8 cellular contexts compared by ENCODE assay signal in the genomic region with DNA sequence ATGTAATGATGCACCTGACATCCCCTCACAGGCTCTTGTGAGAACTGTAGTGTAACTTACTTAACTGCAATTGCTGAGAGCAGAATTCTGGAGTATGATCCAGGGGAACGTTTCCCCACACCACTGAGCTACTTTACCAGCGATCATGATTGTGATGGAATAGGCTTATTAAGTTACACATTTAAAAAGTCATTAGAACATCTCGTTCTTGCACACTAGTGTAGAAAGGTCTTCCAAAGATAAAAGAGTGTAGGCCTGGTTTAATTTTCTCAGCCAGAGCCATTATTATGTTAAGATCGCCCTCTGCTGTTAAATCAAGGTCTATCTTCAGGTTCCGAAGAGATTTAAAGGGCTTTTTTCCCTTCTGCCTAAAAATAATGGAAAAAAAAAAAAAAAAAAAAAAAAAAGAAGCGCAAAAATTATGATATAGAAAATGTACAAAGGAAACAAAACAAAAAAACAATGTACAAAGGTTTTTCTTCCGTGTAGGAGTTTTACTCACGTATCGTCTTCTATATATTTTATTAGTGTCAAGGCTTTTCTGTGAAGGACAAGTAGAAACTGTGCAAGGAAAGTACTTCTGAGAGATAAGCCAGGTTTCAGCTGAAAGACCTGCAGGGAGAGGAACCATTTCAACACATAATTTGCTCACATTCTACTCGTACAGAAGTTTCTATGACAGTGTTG. TPM values are rescaled to one million over a fixed set of nuclear protein-coding genes. Genes with fewer than 3 reads are reported as not detected.
DNase-seq lines count a peak whose midpoint lies in the region; ATAC-seq and TF ChIP-seq lines count a peak whose summit lies in the region.

No MANE protein-coding gene starts in this region.

- no peaks in the 10 kb centered on the region for H3K79me2 ChIP-seq in GM23338 (replicated peaks; ENCODE audit: insufficient read depth)

- H3K4me3 ChIP-seq in GM23338: no peak overlapping the region
- no peak overlapping the region for H3K4me3 ChIP-seq in retinal pigment epithelial cell (ENCODE audit: low read length)

- H3K9me2 ChIP-seq in GM23338 (ENCODE audit: insufficient read depth): no peaks in the 10 kb centered on the region

- H3K36me3 ChIP-seq in GM23338 (ENCODE audit: insufficient read depth): peaks cover 15% of the 10 kb centered on the region

- no peak overlapping the region for H3K27ac ChIP-seq in GM23338 (ENCODE audit: low read depth)
- no peak overlapping the region for H3K27ac ChIP-seq in RWPE1
- H3K27ac ChIP-seq in foreskin keratinocyte: no peak overlapping the region

- H3K4me1 ChIP-seq in GM23338 (ENCODE audit: insufficient read depth): no peaks in the 10 kb centered on the region
- no peaks in the 10 kb centered on the region for H3K4me1 ChIP-seq in foreskin keratinocyte

- ATAC-seq in GM23338 (peak; percentile 48; the same call in 2 of the 3 replicates), foreskin keratinocyte (peak; percentile 71), GM21786 (IDR thresholded peaks at IDR 0.05; ENCODE audit: unreplicated experiment) (no peak)

- peaks cover 34% of the 10 kb centered on the region for H3K36me3 Mint-ChIP-seq in GM23338 (ENCODE audit: low read depth)

- DNase-seq in Ammon's horn (ENCODE audit: low spot score): peak; percentile 67
- DNase-seq in GM23338 (ENCODE audit: low spot score): peak; percentile 66
- peak; percentile 45 for DNase-seq in RWPE1 (ENCODE audit: low spot score)
- peak in 1 of 2 donors; percentile 42 for DNase-seq in foreskin keratinocyte
- DNase-seq in retinal pigment epithelial cell (ENCODE audit: low read depth): no peak
- no peak for DNase-seq in stimulated activated CD4-positive, alpha-beta T cell treated with anti-CD3 and anti-CD28 coated beads, Interleukin-15, amount 100 ng/mL, for 24 hours
- DNase-seq in activated naive CD4-positive, alpha-beta T cell treated with Interleukin-2 at 50 U/mL for 16 hours: no peak

- no peaks in the 10 kb centered on the region for H3K9me3 Mint-ChIP-seq in GM23338

- POLR2A ChIA-PET in RWPE1 (lab: Yijun Ruan, JAX; ENCODE audit: low non-redundant PET): no interaction called here

- H3F3A ChIP-seq in GM23338 (replicated peaks; ENCODE audit: low read depth): no peaks in the 10 kb centered on the region

- H4K20me1 ChIP-seq in GM23338 (replicated peaks; ENCODE audit: insufficient read depth): no peaks in the 10 kb centered on the region

- CTCF ChIA-PET in RWPE1 (lab: Yijun Ruan, JAX): interaction anchor here (0.6 to 5.0 kb wide), 2 partner anchors 215 to 528 kb away, joined by 3 to 32 read pairs; no protein-coding TSS in a partner anchor

- H3K4me2 ChIP-seq in GM23338: no peak overlapping the region

- no peak overlapping the region for H3K4me3 Mint-ChIP-seq in GM23338

- H2AFZ ChIP-seq in GM23338: no peak overlapping the region

- H3K27me3 ChIP-seq in GM23338 (ENCODE audit: insufficient read depth) (no peaks in the 10 kb centered on the region), foreskin keratinocyte (no peaks in the 10 kb centered on the region)

- peaks cover 5% of the 10 kb centered on the region; the same call in 2 of the 3 replicates for H3K4me1 Mint-ChIP-seq in GM23338

- peak; percentile 61 to 62 for TF ChIP-seq CTCF in GM23338 (conservative IDR thresholded peaks at IDR 0.05; ENCODE audit: low read depth in 2 of 2)
- TF ChIP-seq CTCF in RWPE1 (conservative IDR thresholded peaks at IDR 0.05; ENCODE audit: low read depth): peak; percentile 70
- peak; percentile 73 for TF ChIP-seq CTCF in foreskin keratinocyte (conservative IDR thresholded peaks at IDR 0.05)
- TF ChIP-seq CTCF in retinal pigment epithelial cell (conservative IDR thresholded peaks at IDR 0.05; ENCODE audit: low read depth, low read length): peak; percentile 50

- no peak overlapping the region for H3K27ac Mint-ChIP-seq in GM23338

- no peaks in the 10 kb centered on the region for H3K27me3 Mint-ChIP-seq in GM23338 (ENCODE audit: insufficient read depth, low read depth, poor library complexity)

TF ChIP-seq in GM23338, 12 proteins besides CTCF, POLR2A, EP300 and RAD21:
- TF ChIP-seq POLR2AphosphoS5 (IDR thresholded peaks at IDR 0.05; ENCODE audit: low read depth) (no peak), ETS1 (IDR thresholded peaks at IDR 0.05) (no peak), CREB1 (CRISPR knock-in tag; IDR thresholded peaks at IDR 0.05; ENCODE audit: low read depth) (no peak)
- TF ChIP-seq, protein P1, sequence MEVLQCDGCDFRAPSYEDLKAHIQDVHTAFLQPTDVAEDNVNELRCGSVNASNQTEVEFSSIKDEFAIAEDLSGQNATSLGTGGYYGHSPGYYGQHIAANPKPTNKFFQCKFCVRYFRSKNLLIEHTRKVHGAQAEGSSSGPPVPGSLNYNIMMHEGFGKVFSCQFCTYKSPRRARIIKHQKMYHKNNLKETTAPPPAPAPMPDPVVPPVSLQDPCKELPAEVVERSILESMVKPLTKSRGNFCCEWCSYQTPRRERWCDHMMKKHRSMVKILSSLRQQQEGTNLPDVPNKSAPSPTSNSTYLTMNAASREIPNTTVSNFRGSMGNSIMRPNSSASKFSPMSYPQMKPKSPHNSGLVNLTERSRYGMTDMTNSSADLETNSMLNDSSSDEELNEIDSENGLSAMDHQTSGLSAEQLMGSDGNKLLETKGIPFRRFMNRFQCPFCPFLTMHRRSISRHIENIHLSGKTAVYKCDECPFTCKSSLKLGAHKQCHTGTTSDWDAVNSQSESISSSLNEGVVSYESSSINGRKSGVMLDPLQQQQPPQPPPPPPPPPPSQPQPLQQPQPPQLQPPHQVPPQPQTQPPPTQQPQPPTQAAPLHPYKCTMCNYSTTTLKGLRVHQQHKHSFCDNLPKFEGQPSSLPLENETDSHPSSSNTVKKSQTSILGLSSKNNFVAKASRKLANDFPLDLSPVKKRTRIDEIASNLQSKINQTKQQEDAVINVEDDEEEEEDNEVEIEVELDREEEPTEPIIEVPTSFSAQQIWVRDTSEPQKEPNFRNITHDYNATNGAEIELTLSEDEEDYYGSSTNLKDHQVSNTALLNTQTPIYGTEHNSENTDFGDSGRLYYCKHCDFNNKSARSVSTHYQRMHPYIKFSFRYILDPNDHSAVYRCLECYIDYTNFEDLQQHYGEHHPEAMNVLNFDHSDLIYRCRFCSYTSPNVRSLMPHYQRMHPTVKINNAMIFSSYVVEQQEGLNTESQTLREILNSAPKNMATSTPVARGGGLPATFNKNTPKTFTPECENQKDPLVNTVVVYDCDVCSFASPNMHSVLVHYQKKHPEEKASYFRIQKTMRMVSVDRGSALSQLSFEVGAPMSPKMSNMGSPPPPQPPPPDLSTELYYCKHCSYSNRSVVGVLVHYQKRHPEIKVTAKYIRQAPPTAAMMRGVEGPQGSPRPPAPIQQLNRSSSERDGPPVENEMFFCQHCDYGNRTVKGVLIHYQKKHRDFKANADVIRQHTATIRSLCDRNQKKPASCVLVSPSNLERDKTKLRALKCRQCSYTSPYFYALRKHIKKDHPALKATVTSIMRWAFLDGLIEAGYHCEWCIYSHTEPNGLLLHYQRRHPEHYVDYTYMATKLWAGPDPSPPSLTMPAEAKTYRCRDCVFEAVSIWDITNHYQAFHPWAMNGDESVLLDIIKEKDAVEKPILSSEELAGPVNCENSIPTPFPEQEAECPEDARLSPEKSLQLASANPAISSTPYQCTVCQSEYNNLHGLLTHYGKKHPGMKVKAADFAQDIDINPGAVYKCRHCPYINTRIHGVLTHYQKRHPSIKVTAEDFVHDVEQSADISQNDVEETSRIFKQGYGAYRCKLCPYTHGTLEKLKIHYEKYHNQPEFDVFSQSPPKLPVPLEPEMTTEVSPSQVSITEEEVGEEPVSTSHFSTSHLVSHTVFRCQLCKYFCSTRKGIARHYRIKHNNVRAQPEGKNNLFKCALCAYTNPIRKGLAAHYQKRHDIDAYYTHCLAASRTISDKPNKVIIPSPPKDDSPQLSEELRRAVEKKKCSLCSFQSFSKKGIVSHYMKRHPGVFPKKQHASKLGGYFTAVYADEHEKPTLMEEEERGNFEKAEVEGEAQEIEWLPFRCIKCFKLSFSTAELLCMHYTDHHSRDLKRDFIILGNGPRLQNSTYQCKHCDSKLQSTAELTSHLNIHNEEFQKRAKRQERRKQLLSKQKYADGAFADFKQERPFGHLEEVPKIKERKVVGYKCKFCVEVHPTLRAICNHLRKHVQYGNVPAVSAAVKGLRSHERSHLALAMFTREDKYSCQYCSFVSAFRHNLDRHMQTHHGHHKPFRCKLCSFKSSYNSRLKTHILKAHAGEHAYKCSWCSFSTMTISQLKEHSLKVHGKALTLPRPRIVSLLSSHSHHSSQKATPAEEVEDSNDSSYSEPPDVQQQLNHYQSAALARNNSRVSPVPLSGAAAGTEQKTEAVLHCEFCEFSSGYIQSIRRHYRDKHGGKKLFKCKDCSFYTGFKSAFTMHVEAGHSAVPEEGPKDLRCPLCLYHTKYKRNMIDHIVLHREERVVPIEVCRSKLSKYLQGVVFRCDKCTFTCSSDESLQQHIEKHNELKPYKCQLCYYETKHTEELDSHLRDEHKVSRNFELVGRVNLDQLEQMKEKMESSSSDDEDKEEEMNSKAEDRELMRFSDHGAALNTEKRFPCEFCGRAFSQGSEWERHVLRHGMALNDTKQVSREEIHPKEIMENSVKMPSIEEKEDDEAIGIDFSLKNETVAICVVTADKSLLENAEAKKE (CRISPR knock-in tag; IDR thresholded peaks at IDR 0.05): no peak

RNA-seq across cellular contexts. Expression of gene MOB3B, which starts 18.6 kb away (rescaled TPM):
- total RNA-seq in GM23338 (2014; rRNA removed; shearing (Covaris generic)): 12.1 and 12.4 TPM in 2 replicates
- polyA plus RNA-seq in GM23338 (2016; fragmentation: Nextera tagmentation; extraction: Ambion mirVana) (7.6 and 8.1 TPM in 2 replicates), foreskin keratinocyte (10.6 and 16.8 TPM in 2 replicates)
- 27.7 and 35.0 TPM in 2 replicates for total RNA-seq in foreskin keratinocyte

RNA-seq across cellular contexts. Expression of gene IFNK, which starts 24.1 kb away (rescaled TPM):
- not detected in 2 replicates for total RNA-seq in GM23338 (2014; rRNA removed; shearing (Covaris generic))
- not detected in 2 replicates for polyA plus RNA-seq in GM23338 (2016; fragmentation: Nextera tagmentation; extraction: Ambion mirVana)
- total RNA-seq in foreskin keratinocyte: 55.8 and 72.0 TPM in 2 replicates
- 46.5 and 57.3 TPM in 2 replicates for polyA plus RNA-seq in foreskin keratinocyte

RNA-seq across cellular contexts. Expression of gene C9orf72, which starts 25.1 kb away (rescaled TPM):
- 27.8 and 30.9 TPM in 2 replicates for total RNA-seq in GM23338 (2014; rRNA removed; shearing (Covaris generic))
- polyA plus RNA-seq in GM23338 (2016; fragmentation: Nextera tagmentation; extraction: Ambion mirVana) (8.6 and 11.6 TPM in 2 replicates), foreskin keratinocyte (1.8 and 2.4 TPM in 2 replicates)
- 5.7 TPM in 2 replicates for total RNA-seq in foreskin keratinocyte

Comparison
In these comparisons a context has a peak if more than half of its experiments do, and no peak if none do; other contexts are left out.
1. DNase-seq: peak in Ammon's horn (single experiment), GM23338 (single experiment) and RWPE1 (single experiment); none in retinal pigment epithelial cell (single experiment), stimulated activated CD4-positive, alpha-beta T cell treated with anti-CD3 and anti-CD28 coated beads, Interleukin-15, amount 100 ng/mL, for 24 hours (single experiment) and activated naive CD4-positive, alpha-beta T cell treated with Interleukin-2 at 50 U/mL for 16 hours (single experiment).
2. RNA of gene IFNK, which starts 24.1 kb away (total RNA-seq): 55.8 to 72.0 TPM in foreskin keratinocyte; not detected in GM23338; every median in the first group is over 10 times any median in the second.
3. Peak in every context shown above with its lines, with median percentiles within 50 percentile points of each other: CTCF ChIP-seq.